ENCODE assay signal across 16 cellular contexts in genomic region chr20:38829296-38829875, GRCh38. TPM values are rescaled to one million over a fixed set of nuclear protein-coding genes. Genes with fewer than 3 reads are reported as not detected.
A peak's percentile ranks its signal among the peaks of the same experiment; 100 is the strongest.
DNase-seq lines count a peak whose midpoint lies in the region; TF ChIP-seq lines count a peak whose summit lies in the region.
"Had no signal": no experiment of that assay in that cellular context is flagged by ENCODE, and none has a peak within 500 bp of the region (broad histone marks: within the 10 kb centered on the region; RNA-seq: fewer than 3 reads in every experiment).

No MANE protein-coding gene starts in this region.

- no peaks in the 10 kb centered on the region for H3K9me3 Mint-ChIP-seq in immature natural killer cell

- H3K4me1 ChIP-seq in left ventricle myocardium inferior (peaks cover 64% of the 10 kb centered on the region), right atrium auricular region (peaks cover 0 to 18% of the 10 kb centered on the region in 2 donors), prostate gland (replicated peaks) (no peaks in the 10 kb centered on the region)

- WGBS in prostate gland = 89% methylated on average over 7 of the region's 7 CpGs

- DNase-seq in left ventricle myocardium inferior (no peak), right atrium auricular region (ENCODE audit: low spot score) (no peak), immature natural killer cell (no peak), cerebellar nuclear complex (lab: John Stamatoyannopoulos, UW) (no peak), prostate gland (ENCODE audit: low spot score) (no peak)
- peak; percentile 43 for DNase-seq in activated CD8-positive, alpha-beta memory T cell treated with anti-CD3 and anti-CD28 coated beads, Interleukin-2, amount 50 U/mL, for 48 hours
- no peak for DNase-seq in stimulated activated CD4-positive, alpha-beta T cell treated with anti-CD3 and anti-CD28 coated beads, Interleukin-15, amount 100 ng/mL, for 24 hours
- DNase-seq: adrenal gland, AML-193, gastrocnemius medialis, GOT3, NCI-H2081 treated with DMSO at 0.1 percent for 48 hours, NCI-H524 treated with DMSO at 0.1 percent for 48 hours, PC-9 had no signal

- peaks cover 2 to 5% (median 3%) of the 10 kb centered on the region in 3 donors for H3K27me3 Mint-ChIP-seq in immature natural killer cell (ENCODE audit: low read depth in 3 of 3)

- peak overlapping the region; percentile 44 to 74 (median 70) for H3K27ac Mint-ChIP-seq in immature natural killer cell

- H3K36me3 ChIP-seq in left ventricle myocardium inferior = no peaks in the 10 kb centered on the region
- H3K36me3 ChIP-seq in right atrium auricular region = no peaks in the 10 kb centered on the region
- no peaks in the 10 kb centered on the region for H3K36me3 ChIP-seq in prostate gland
- H3K36me3 ChIP-seq: adrenal gland, gastrocnemius medialis had no signal

- TF ChIP-seq CTCF in left ventricle myocardium inferior (IDR thresholded peaks at IDR 0.05; ENCODE audit: borderline replicate concordance) (no peak), right atrium auricular region (IDR thresholded peaks at IDR 0.05) (no peak), prostate gland (IDR thresholded peaks at IDR 0.05) (no peak)

- TF ChIP-seq POLR2A in prostate gland (IDR thresholded peaks at IDR 0.05) = no peak

- H3K36me3 Mint-ChIP-seq in immature natural killer cell = peaks cover 6 to 25% (median 8%) of the 10 kb centered on the region in 3 donors

- H3K27ac ChIP-seq in left ventricle myocardium inferior (replicated peaks) (peak overlapping the region; percentile 58), right atrium auricular region (no peak overlapping the region), prostate gland (no peak overlapping the region)
- H3K27ac ChIP-seq: PC-9 had no signal

- peaks cover 83 to 89% of the 10 kb centered on the region in 2 donors for H3K4me1 Mint-ChIP-seq in immature natural killer cell

- H3K27me3 ChIP-seq in left ventricle myocardium inferior (ENCODE audit: low read depth) = peaks cover 39% of the 10 kb centered on the region
- H3K27me3 ChIP-seq in right atrium auricular region = no peaks in the 10 kb centered on the region
- H3K27me3 ChIP-seq in prostate gland (replicated peaks; ENCODE audit: insufficient read depth) = no peaks in the 10 kb centered on the region
- H3K27me3 ChIP-seq: adrenal gland had no signal

- intact Hi-C loops in left ventricle myocardium inferior (cut with micrococcal nuclease) = no loop called here
- intact Hi-C loops in prostate gland (cut with DNase I) = no loop called here

- peak overlapping the region in 1 of 5 donors; percentile 19 for H3K4me3 Mint-ChIP-seq in immature natural killer cell

- no peak overlapping the region for H3K4me3 ChIP-seq in left ventricle myocardium inferior
- H3K4me3 ChIP-seq in right atrium auricular region = no peak overlapping the region
- H3K4me3 ChIP-seq in prostate gland = no peak overlapping the region
- H3K4me3 ChIP-seq: adrenal gland, gastrocnemius medialis, lung, PC-9 had no signal

- no peaks in the 10 kb centered on the region for H3K9me3 ChIP-seq in left ventricle myocardium inferior (replicated peaks)
- H3K9me3 ChIP-seq in right atrium auricular region = no peaks in the 10 kb centered on the region
- no peaks in the 10 kb centered on the region for H3K9me3 ChIP-seq in prostate gland
- H3K9me3 ChIP-seq: adrenal gland, gastrocnemius medialis had no signal

RNA-seq across cellular contexts. Expression of gene PPP1R16B, which starts 23.9 kb away (rescaled TPM):
- total RNA-seq in left ventricle myocardium inferior (6.3 TPM), right atrium auricular region (1 to 10 TPM in 1 of 2 donors, under 1 TPM in 1; 0.96 to 6.6 TPM), prostate gland (1 to 10 TPM; 1.3 to 1.9 TPM)
- polyA plus RNA-seq in immature natural killer cell = 10 to 100 TPM; 23.6 to 42.8 (median 24.9) TPM
- total RNA-seq: chondrocyte, PC-9 had no signal
